26 cellular contexts compared by ENCODE assay signal in genomic region chr5:2298746-2299145, GRCh38.
"Had no signal": no experiment of that assay in that cellular context is flagged by ENCODE, and none has a peak within 500 bp of the region (broad histone marks: within the 10 kb centered on the region; RNA-seq: fewer than 3 reads in every experiment).

No MANE protein-coding gene starts in this region.

- H3K9me3 Mint-ChIP-seq: activated CD4-positive, alpha-beta memory T cell treated with anti-CD3 and anti-CD28 coated beads for 36 hours; activated CD4-positive, alpha-beta T cell treated with anti-CD3 and anti-CD28 coated beads, Interleukin-2, amount 10 ng/mL, durations not matched to agents 7 days and 5 days; activated naive CD4-positive, alpha-beta T cell treated with anti-CD3 and anti-CD28 coated beads for 36 hours; activated T-helper 17 cell treated with anti-CD3 and anti-CD28 coated beads, Interleukin-2, amount 50 U/mL, for 72 hours; central memory CD8-positive, alpha-beta T cell had no signal

- H3K4me3 Mint-ChIP-seq: activated CD4-positive, alpha-beta memory T cell treated with anti-CD3 and anti-CD28 coated beads for 36 hours; activated CD4-positive, alpha-beta T cell treated with anti-CD3 and anti-CD28 coated beads, Interleukin-2, amount 10 ng/mL, durations not matched to agents 7 days and 5 days; activated naive CD4-positive, alpha-beta T cell treated with anti-CD3 and anti-CD28 coated beads for 36 hours; activated naive CD8-positive, alpha-beta T cell; activated T-helper 17 cell treated with anti-CD3 and anti-CD28 coated beads, Interleukin-2, amount 50 U/mL, for 72 hours; brain; central memory CD8-positive, alpha-beta T cell had no signal

- H3K27ac Mint-ChIP-seq: activated CD4-positive, alpha-beta memory T cell treated with anti-CD3 and anti-CD28 coated beads for 36 hours; activated CD4-positive, alpha-beta T cell treated with anti-CD3 and anti-CD28 coated beads, Interleukin-2, amount 10 ng/mL, durations not matched to agents 7 days and 5 days; activated naive CD4-positive, alpha-beta T cell treated with anti-CD3 and anti-CD28 coated beads for 36 hours; activated naive CD8-positive, alpha-beta T cell; activated T-helper 17 cell treated with anti-CD3 and anti-CD28 coated beads, Interleukin-2, amount 50 U/mL, for 72 hours had no signal

- H3K4me1 Mint-ChIP-seq: activated CD4-positive, alpha-beta T cell treated with anti-CD3 and anti-CD28 coated beads, Interleukin-2, amount 10 ng/mL, durations not matched to agents 7 days and 5 days; activated T-helper 17 cell treated with anti-CD3 and anti-CD28 coated beads, Interleukin-2, amount 50 U/mL, for 72 hours; central memory CD8-positive, alpha-beta T cell had no signal

- ATAC-seq: activated T-helper 17 cell treated with anti-CD3 and anti-CD28 coated beads, Interleukin-2, amount 50 U/mL, for 72 hours; Panc1 had no signal

- H3K27me3 Mint-ChIP-seq: activated CD4-positive, alpha-beta memory T cell treated with anti-CD3 and anti-CD28 coated beads for 36 hours; activated CD4-positive, alpha-beta T cell treated with anti-CD3 and anti-CD28 coated beads, Interleukin-2, amount 10 ng/mL, durations not matched to agents 7 days and 5 days; central memory CD8-positive, alpha-beta T cell had no signal

- H3K36me3 Mint-ChIP-seq: activated CD4-positive, alpha-beta memory T cell treated with anti-CD3 and anti-CD28 coated beads for 36 hours; activated naive CD8-positive, alpha-beta T cell; brain had no signal

- DNase-seq: activated CD4-positive, alpha-beta memory T cell treated with anti-CD3 and anti-CD28 coated beads for 36 hours; activated CD4-positive, alpha-beta T cell treated with anti-CD3 and anti-CD28 coated beads, Interleukin-2, amount 10 ng/mL, durations not matched to agents 7 days and 5 days; activated CD4-positive, CD25-positive, alpha-beta regulatory T cell; activated gamma-delta T cell; activated naive CD4-positive, alpha-beta T cell treated with anti-CD3 and anti-CD28 coated beads for 36 hours; activated T-cell treated with anti-CD3 and anti-CD28 coated beads for 4 hours; activated T-cell treated with anti-CD3 and anti-CD28 coated beads, Interleukin-2, amount 50 U/mL, for 48 hours; amygdala; MG63; MV-4-11; NCI-H1417; NCI-H2081; NCI-H2171; NCI-H446 treated with DMSO at 0.1 percent for 48 hours; NCI-H524 treated with DMSO at 0.1 percent for 48 hours; NCI-H82; OCI-M1; Right ventricle myocardium superior; SJCRH30; SK-N-SH; T-helper 1 cell had no signal
